Comparison of ENCODE assay signal across 25 cellular contexts in the genomic region with DNA sequence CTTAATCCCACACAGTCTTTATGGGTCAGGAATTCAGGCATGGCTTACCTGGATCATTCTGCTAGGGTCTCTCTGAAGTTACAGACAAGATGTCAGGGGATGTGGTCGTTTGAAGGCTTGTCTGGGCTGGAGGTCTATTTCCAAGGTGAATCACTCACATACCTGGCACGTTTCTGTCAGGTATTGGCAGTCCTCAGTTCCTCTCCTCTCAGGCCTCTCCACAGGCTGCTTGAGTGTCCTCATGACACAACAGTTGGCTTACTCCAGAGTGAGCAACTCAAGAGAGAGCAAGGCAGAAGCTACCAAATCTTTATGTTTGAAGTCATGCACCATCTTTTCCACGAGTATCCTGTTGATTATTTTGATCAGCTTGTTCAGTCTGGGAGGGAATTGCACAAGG. TPM values are rescaled to one million over a fixed set of nuclear protein-coding genes. Genes with fewer than 3 reads are reported as not detected.
DNase-seq lines count a peak whose midpoint lies in the region; ATAC-seq and TF ChIP-seq lines count a peak whose summit lies in the region.
"Had no signal": no experiment of that assay in that cellular context is flagged by ENCODE, and none has a peak within 500 bp of the region (broad histone marks: within the 10 kb centered on the region; RNA-seq: fewer than 3 reads in every experiment).

No MANE protein-coding gene starts in this region.

- intact Hi-C loops in mammary epithelial cell (cut with micrococcal nuclease) = no loop called here
- intact Hi-C loops in thyroid gland (cut with DNase I) = no loop called here

- H3K4me3 Mint-ChIP-seq in H9 = no peak overlapping the region
- H3K4me3 Mint-ChIP-seq: CD4-positive, alpha-beta memory T cell; IgD-negative memory B cell had no signal

- H4K20me1 ChIP-seq in H9 (ENCODE audit: control insufficient read depth, insufficient read depth, insufficient read length) (no peaks in the 10 kb centered on the region), mammary epithelial cell (ENCODE audit: insufficient read depth, low read length) (no peaks in the 10 kb centered on the region)

- H3K4me3 ChIP-seq in mammary epithelial cell (replicated peaks in 1 of 3; ENCODE audit: insufficient read depth in 1 of 3, low read depth in 2 of 3, low read length in 3 of 3) = no peak overlapping the region
- no peak overlapping the region for H3K4me3 ChIP-seq in thyroid gland (replicated peaks in 1 of 3)
- H3K4me3 ChIP-seq: SK-N-MC had no signal

- peak; percentile 89 for ATAC-seq in foreskin keratinocyte

- H3K36me3 ChIP-seq in mammary epithelial cell (ENCODE audit: insufficient read depth, low read length) = no peaks in the 10 kb centered on the region
- no peaks in the 10 kb centered on the region for H3K36me3 ChIP-seq in thyroid gland

- no peak for TF ChIP-seq POLR2A in thyroid gland (IDR thresholded peaks at IDR 0.05)

- TF ChIP-seq CTCF in H9 (conservative IDR thresholded peaks at IDR 0.05) (no peak), mammary epithelial cell (conservative IDR thresholded peaks at IDR 0.05 in 1 of 2, IDR thresholded peaks at IDR 0.05 in 1 of 2; ENCODE audit: extremely low read depth in 1 of 2, insufficient read depth in 1 of 2, low read depth in 1 of 2, low read length in 2 of 2) (no peak), foreskin keratinocyte (conservative IDR thresholded peaks at IDR 0.05) (no peak), thyroid gland (IDR thresholded peaks at IDR 0.05) (no peak)

- H3K36me3 Mint-ChIP-seq in H9 (ENCODE audit: insufficient read depth in 1 of 3, low read depth in 3 of 3) = no peaks in the 10 kb centered on the region

- H3K23me2 ChIP-seq in H9 (ENCODE audit: insufficient read length, low read depth, low read length, poor library complexity, severe bottlenecking) = no peaks in the 10 kb centered on the region

- H3K27me3 ChIP-seq in H9 (ENCODE audit: insufficient read depth, low read length) (no peaks in the 10 kb centered on the region), mammary epithelial cell (ENCODE audit: insufficient read depth, low read length) (no peaks in the 10 kb centered on the region), foreskin keratinocyte (no peaks in the 10 kb centered on the region), thyroid gland (no peaks in the 10 kb centered on the region)

- H3K4me1 ChIP-seq in H9 (ENCODE audit: insufficient read depth, low read length) = no peaks in the 10 kb centered on the region
- H3K4me1 ChIP-seq in mammary epithelial cell (ENCODE audit: insufficient read depth, low read length) = peaks cover 19% of the 10 kb centered on the region
- peaks cover 13% of the 10 kb centered on the region for H3K4me1 ChIP-seq in foreskin keratinocyte
- no peaks in the 10 kb centered on the region for H3K4me1 ChIP-seq in thyroid gland
- H3K4me1 ChIP-seq: Caco-2 had no signal

- H2BK5ac ChIP-seq in H9 (ENCODE audit: insufficient read length, low read length) = no peak overlapping the region

- H3K27ac ChIP-seq in H9 (ENCODE audit: insufficient read length, low read depth, low read length) (no peak overlapping the region), mammary epithelial cell (ENCODE audit: insufficient read depth, low read depth, low read length) (no peak overlapping the region), foreskin keratinocyte (no peak overlapping the region), thyroid gland (no peak overlapping the region)
- H3K27ac ChIP-seq: HL-60, KMS-11, SK-N-MC had no signal

- no peak overlapping the region for H4K91ac ChIP-seq in H9 (ENCODE audit: insufficient read length, low read depth, low read length)

- peak overlapping the region; percentile 63 for H4K5ac ChIP-seq in H9 (ENCODE audit: insufficient read length, low read depth, low read length)

- no peak overlapping the region for H2AK5ac ChIP-seq in H9 (ENCODE audit: insufficient read length, low read length)

- in situ Hi-C loops in mammary epithelial cell (cut with MboI; ENCODE audit: low sequenced_read_pairs in 2 of 2) = no loop called here

- no peaks in the 10 kb centered on the region for H3K9me3 Mint-ChIP-seq in H9
- H3K9me3 Mint-ChIP-seq: CD4-positive, alpha-beta memory T cell; IgD-negative memory B cell had no signal

- H2BK12ac ChIP-seq in H9 (ENCODE audit: insufficient read length, low read depth, low read length) = no peak overlapping the region

- no peak overlapping the region for H3K4ac ChIP-seq in H9 (ENCODE audit: low read depth, low read length)

- H2BK20ac ChIP-seq in H9 (ENCODE audit: low read depth, low read length, poor library complexity, severe bottlenecking) = no peak overlapping the region

- no peak overlapping the region for H2BK120ac ChIP-seq in H9 (ENCODE audit: low read depth, low read length, poor library complexity, severe bottlenecking)

- dilution Hi-C loops in mammary epithelial cell (cut with HindIII; ENCODE audit: low sequenced_read_pairs) = loop anchor here (5.0 kb wide), 1 partner anchor 64 kb away; no protein-coding TSS in a partner anchor

- H3T11ph ChIP-seq in H9 (ENCODE audit: low read length) = no peak overlapping the region

- no peak overlapping the region for H4K8ac ChIP-seq in H9 (replicated peaks; ENCODE audit: insufficient read length, low read depth, low read length)

- no peaks in the 10 kb centered on the region for H3K79me2 ChIP-seq in H9 (ENCODE audit: insufficient read depth, low read length)
- H3K79me2 ChIP-seq in mammary epithelial cell (ENCODE audit: insufficient read depth, low read length) = no peaks in the 10 kb centered on the region

- H3K4me2 ChIP-seq in H9 (ENCODE audit: insufficient read depth, insufficient read length, low read length) (no peak overlapping the region), mammary epithelial cell (ENCODE audit: insufficient read depth, low read depth, low read length) (peak overlapping the region; percentile 40)
- H3K4me2 ChIP-seq: KMS-11 had no signal

- H3K79me1 ChIP-seq in H9 (ENCODE audit: insufficient read depth, low read depth, low read length, poor library complexity, severe bottlenecking) = no peaks in the 10 kb centered on the region

- DNase-seq in H9 (no peak), mammary epithelial cell (peak; percentile 56), foreskin keratinocyte (peak; percentile 83 to 87), thyroid gland (peak; percentile 38 to 39), putamen (ENCODE audit: low spot score) (no peak), SHP77 (lab: John Stamatoyannopoulos, UW) (no peak)
- DNase-seq in stimulated activated CD4-positive, alpha-beta T cell treated with anti-CD3 and anti-CD28 coated beads, Interleukin-4, amount 100 ng/mL, for 1 hour = no peak
- DNase-seq: C1 segment of cervical spinal cord; Caco-2; CD4-positive, alpha-beta memory T cell; DMS79 treated with DMSO at 0.1 percent for 48 hours; GF-D8; NCI-H1092; NCI-H1417 treated with DMSO at 0.1 percent for 48 hours; NCI-H1694 treated with DMSO at 0.1 percent for 48 hours; NCI-H2081; NCI-H2227 treated with DMSO at 0.1 percent for 48 hours; NCI-H526 treated with DMSO at 0.1 percent for 48 hours; RPMI8226; SIG-M5 had no signal

- WGBS in H9 (ENCODE audit: extremely low coverage, insufficient read length, low lambda C conversion rate) = no CpG with 5 or more reads among the region's 3 CpGs
- WGBS in mammary epithelial cell (ENCODE audit: low coverage, missing lambda C conversion rate) = 0% methylated on average over 2 of the region's 3 CpGs
- 34 to 38% methylated on average over 3 of the region's 3 CpGs for WGBS in thyroid gland, 2 donors

- no peak overlapping the region for H2BK15ac ChIP-seq in H9 (ENCODE audit: low read depth, low read length)

- H3K27me3 Mint-ChIP-seq in H9 (ENCODE audit: low read depth) = peaks cover 9% of the 10 kb centered on the region
- H3K27me3 Mint-ChIP-seq: CD4-positive, alpha-beta memory T cell; IgD-negative memory B cell had no signal

- H2AFZ ChIP-seq in H9 (ENCODE audit: low read length) = no peak overlapping the region
- peak overlapping the region; percentile 1 for H2AFZ ChIP-seq in mammary epithelial cell (ENCODE audit: low read depth, low read length)

- no peak overlapping the region for H3K23ac ChIP-seq in H9 (ENCODE audit: insufficient read length, low read depth, low read length)

- no peaks in the 10 kb centered on the region for H3K9me3 ChIP-seq in H9 (ENCODE audit: control insufficient read depth, low read depth, low read length)
- no peaks in the 10 kb centered on the region for H3K9me3 ChIP-seq in mammary epithelial cell (replicated peaks; ENCODE audit: insufficient read depth, low read length)
- no peaks in the 10 kb centered on the region for H3K9me3 ChIP-seq in thyroid gland
- H3K9me3 ChIP-seq: Caco-2 had no signal

- no peaks in the 10 kb centered on the region for H3K4me1 Mint-ChIP-seq in H9

- no peak overlapping the region for H3K9ac ChIP-seq in H9 (ENCODE audit: extremely low read depth, insufficient read length, low read length)
- no peak overlapping the region for H3K9ac ChIP-seq in mammary epithelial cell (ENCODE audit: insufficient read depth, low read length)
- H3K9ac ChIP-seq: KMS-11 had no signal

- BruUV-seq in mammary epithelial cell (replicated peaks; lab: Mats Ljungman, UMichigan) = no TSS peak

- no peak overlapping the region for H3K56ac ChIP-seq in H9 (ENCODE audit: insufficient read length, low read depth, low read length)

- H3K27ac Mint-ChIP-seq in H9 = no peak overlapping the region

- no peak overlapping the region for H3K18ac ChIP-seq in H9 (ENCODE audit: insufficient read length, low read depth, low read length)

- H3K14ac ChIP-seq in H9 (ENCODE audit: insufficient read depth, low read length) = no peak overlapping the region

- CTCF ChIA-PET in mammary epithelial cell (lab: Charles Lee; ENCODE audit: low non-redundant PET) = no interaction called here

RNA-seq across cellular contexts. Expression of gene PARP14, which starts 43.9 kb away (rescaled TPM):
- total RNA-seq in H9 (2021) (16.4 and 17.4 TPM in 2 replicates), mammary epithelial cell (10 to 100 TPM; 14.6 to 18.8 TPM), foreskin keratinocyte (60.9 and 66.7 TPM in 2 replicates), thyroid gland (100 to 1,000 TPM in 1 of 4 donors, 10 to 100 TPM in 3; 44.5 to 107 (median 69.4) TPM)
- polyA plus RNA-seq in mammary epithelial cell (7.1 TPM), foreskin keratinocyte (13.8 and 15.1 TPM in 2 replicates)
- polyA minus RNA-seq in mammary epithelial cell = 18.0 TPM

RNA-seq across cellular contexts. Expression of gene PARP15, which starts 59.2 kb away (rescaled TPM):
- total RNA-seq in H9 (2021) (0.18 and 0.24 TPM in 2 replicates), mammary epithelial cell (not detected), foreskin keratinocyte (0.27 and 0.35 TPM in 2 replicates), thyroid gland (1 to 10 TPM; 1.2 to 2.3 (median 1.6) TPM)
- polyA plus RNA-seq in mammary epithelial cell (0.06 TPM), foreskin keratinocyte (0.09 and 0.11 TPM in 2 replicates)
- not detected for polyA minus RNA-seq in mammary epithelial cell
- total RNA-seq: NCI-H460 had no signal

Comparison
In these comparisons a context has a peak if more than half of its experiments do, and no peak if none do; other contexts are left out.
1. DNase-seq: peak in mammary epithelial cell (single experiment), foreskin keratinocyte (2 of 2) and thyroid gland (2 of 2); none in H9 (single experiment), putamen (single experiment), stimulated activated CD4-positive, alpha-beta T cell treated with anti-CD3 and anti-CD28 coated beads, Interleukin-4, amount 100 ng/mL, for 1 hour (single experiment) and SHP77 (0 of 2).